16 cellular contexts compared by ENCODE assay signal in genomic region chr1:21082078-21082477, GRCh38.
"Had no signal": no experiment of that assay in that cellular context is flagged by ENCODE, and none has a peak within 500 bp of the region (broad histone marks: within the 10 kb centered on the region; RNA-seq: fewer than 3 reads in every experiment).

No MANE protein-coding gene starts in this region.

- ATAC-seq: activated CD8-positive, alpha-beta T cell treated with anti-CD3 and anti-CD28 coated beads for 36 hours; activated naive CD4-positive, alpha-beta T cell treated with anti-CD3 and anti-CD28 coated beads, Interleukin-2, amount 50 U/mL, for 72 hours; activated T-cell treated with anti-CD3 and anti-CD28 coated beads, Interleukin-2, amount 50 U/mL, for 4 hours; left ventricle myocardium superior; natural killer cell treated with Interleukin-12 subunit alpha and Interleukin-12 subunit beta and Interleukin-15 and Interleukin-18, amount 100 ng/mL, for 72 hours; stimulated activated memory B cell treated with anti-CD40 and anti-IgM and Interleukin-4, amounts not matched to agents 10 μg/mL and 1 μg/mL and 100 μg/mL, for 72 hours had no signal

- DNase-seq: activated CD4-positive, alpha-beta T cell treated with anti-CD3 and anti-CD28 coated beads for 4 hours; activated CD8-positive, alpha-beta T cell treated with anti-CD3 and anti-CD28 coated beads for 36 hours; activated effector memory CD4-positive, alpha-beta T cell treated with anti-CD3 and anti-CD28 coated beads, Interleukin-2, amount 50 U/mL, for 16 hours; activated T-cell treated with anti-CD3 and anti-CD28 coated beads, Interleukin-2, amount 50 U/mL, for 4 hours; effector CD4-positive, alpha-beta T cell; left ventricle myocardium superior; nucleus accumbens; posterior cingulate gyrus; stimulated activated CD4-positive, alpha-beta T cell treated with anti-CD3 and anti-CD28 coated beads, Interleukin-2, amount 100 ng/mL, for 48 hours; thyroid gland had no signal

- H3K9me3 Mint-ChIP-seq: activated CD8-positive, alpha-beta T cell treated with anti-CD3 and anti-CD28 coated beads for 36 hours; activated T-cell treated with anti-CD3 and anti-CD28 coated beads, Interleukin-2, amount 50 U/mL, for 4 hours; natural killer cell treated with Interleukin-12 subunit alpha and Interleukin-12 subunit beta and Interleukin-15 and Interleukin-18, amount 100 ng/mL, for 72 hours had no signal

- H3K27ac Mint-ChIP-seq: activated CD8-positive, alpha-beta T cell treated with anti-CD3 and anti-CD28 coated beads for 36 hours; activated naive CD4-positive, alpha-beta T cell treated with anti-CD3 and anti-CD28 coated beads, Interleukin-2, amount 50 U/mL, for 72 hours; memory B cell; stimulated activated memory B cell treated with anti-CD40 and anti-IgM and Interleukin-4, amounts not matched to agents 10 μg/mL and 1 μg/mL and 100 μg/mL, for 72 hours had no signal

- H3K27me3 Mint-ChIP-seq: activated CD8-positive, alpha-beta T cell treated with anti-CD3 and anti-CD28 coated beads for 36 hours; memory B cell; natural killer cell treated with Interleukin-12 subunit alpha and Interleukin-12 subunit beta and Interleukin-15 and Interleukin-18, amount 100 ng/mL, for 72 hours; stimulated activated memory B cell treated with anti-CD40 and anti-IgM and Interleukin-4, amounts not matched to agents 10 μg/mL and 1 μg/mL and 100 μg/mL, for 72 hours had no signal

- H3K4me3 ChIP-seq: coronary artery, hepatocyte, thyroid gland had no signal

- H3K4me3 Mint-ChIP-seq: activated CD8-positive, alpha-beta T cell treated with anti-CD3 and anti-CD28 coated beads for 36 hours; activated T-cell treated with anti-CD3 and anti-CD28 coated beads, Interleukin-2, amount 50 U/mL, for 4 hours; memory B cell; natural killer cell treated with Interleukin-12 subunit alpha and Interleukin-12 subunit beta and Interleukin-15 and Interleukin-18, amount 100 ng/mL, for 72 hours; stimulated activated memory B cell treated with anti-CD40 and anti-IgM and Interleukin-4, amounts not matched to agents 10 μg/mL and 1 μg/mL and 100 μg/mL, for 72 hours had no signal
